ENCODE assay signal across 18 cellular contexts in genomic region chr4:118307619-118308018, GRCh38. TPM values are rescaled to one million over a fixed set of nuclear protein-coding genes. Genes with fewer than 3 reads are reported as not detected.
DNase-seq lines count a peak whose midpoint lies in the region; ATAC-seq and TF ChIP-seq lines count a peak whose summit lies in the region.
"Had no signal": no experiment of that assay in that cellular context is flagged by ENCODE, and none has a peak within 500 bp of the region (broad histone marks: within the 10 kb centered on the region; RNA-seq: fewer than 3 reads in every experiment).

No MANE protein-coding gene starts in this region.

- no peak overlapping the region for H3K9ac ChIP-seq in fibroblast of lung (ENCODE audit: insufficient read depth, low read length)

- H3K9me3 Mint-ChIP-seq in GM23338 = no peaks in the 10 kb centered on the region
- no peaks in the 10 kb centered on the region for H3K9me3 Mint-ChIP-seq in nephron

- ATAC-seq in GM23338 = peak; percentile 71
- ATAC-seq in GM18867 (IDR thresholded peaks at IDR 0.05; ENCODE audit: unreplicated experiment) = no peak
- ATAC-seq: A549, HepG2 had no signal

- H3K79me2 ChIP-seq in GM23338 (replicated peaks; ENCODE audit: insufficient read depth) (no peaks in the 10 kb centered on the region), fibroblast of lung (ENCODE audit: control insufficient read depth, insufficient read depth, low read length) (no peaks in the 10 kb centered on the region)

- H4K20me1 ChIP-seq in GM23338 (replicated peaks; ENCODE audit: insufficient read depth) = no peaks in the 10 kb centered on the region
- no peaks in the 10 kb centered on the region for H4K20me1 ChIP-seq in fibroblast of lung (ENCODE audit: control insufficient read depth, extremely low read depth, insufficient read depth, low read length)

- H3K4me2 ChIP-seq in GM23338 = peak overlapping the region; percentile 50
- H3K4me2 ChIP-seq in fibroblast of lung (ENCODE audit: extremely low read depth, insufficient read depth, low read length) = no peak overlapping the region
- H3K4me2 ChIP-seq: A549 had no signal

- H3F3A ChIP-seq in GM23338 (replicated peaks; ENCODE audit: low read depth) = no peaks in the 10 kb centered on the region

- H2AFZ ChIP-seq in GM23338 (0 out of 2 replicates have a peak overlapping the region, but pooled peaks have one; percentile 3), fibroblast of lung (ENCODE audit: low read length) (no peak overlapping the region)

- H3K36me3 ChIP-seq in GM23338 (ENCODE audit: insufficient read depth) (no peaks in the 10 kb centered on the region), fibroblast of lung (ENCODE audit: control insufficient read depth, insufficient read depth, low read length) (peaks cover 2% of the 10 kb centered on the region)
- H3K36me3 ChIP-seq: Peyer's patch had no signal

- peaks cover 13% of the 10 kb centered on the region for H3K4me1 Mint-ChIP-seq in GM23338
- H3K4me1 Mint-ChIP-seq in nephron = peaks cover 5% of the 10 kb centered on the region

- H3K4me1 ChIP-seq in GM23338 (ENCODE audit: insufficient read depth) (peaks cover 7% of the 10 kb centered on the region), fibroblast of lung (ENCODE audit: control insufficient read depth, extremely low read depth, insufficient read depth, low read length) (no peaks in the 10 kb centered on the region)
- H3K4me1 ChIP-seq: A549, Peyer's patch had no signal

- no peaks in the 10 kb centered on the region for H3K9me2 ChIP-seq in GM23338 (ENCODE audit: insufficient read depth)

- TF ChIP-seq CTCF in GM23338 (conservative IDR thresholded peaks at IDR 0.05; ENCODE audit: low read depth in 2 of 2) (no peak), fibroblast of lung (conservative IDR thresholded peaks at IDR 0.05 in 1 of 2, IDR thresholded peaks at IDR 0.05 in 1 of 2; ENCODE audit: low read depth in 1 of 2, low read length in 2 of 2) (no peak), nephron (IDR thresholded peaks at IDR 0.05; ENCODE audit: unreplicated experiment in 3 of 3) (no peak)

- H3K4me3 ChIP-seq in GM23338 (no peak overlapping the region), fibroblast of lung (replicated peaks in 1 of 4; ENCODE audit: control extremely low read depth in 1 of 4, insufficient read depth in 1 of 4, low read depth in 3 of 4, low read length in 4 of 4) (no peak overlapping the region)
- H3K4me3 ChIP-seq: A549, Peyer's patch had no signal

- H3K36me3 Mint-ChIP-seq in GM23338 (ENCODE audit: low read depth) = no peaks in the 10 kb centered on the region
- no peaks in the 10 kb centered on the region for H3K36me3 Mint-ChIP-seq in nephron (ENCODE audit: low read depth)

- no peaks in the 10 kb centered on the region for H3K9me3 ChIP-seq in fibroblast of lung (ENCODE audit: control insufficient read depth, insufficient read depth, low read depth, low read length)
- H3K9me3 ChIP-seq: A549, Peyer's patch had no signal

- H3K27me3 ChIP-seq in GM23338 (ENCODE audit: insufficient read depth) = no peaks in the 10 kb centered on the region
- no peaks in the 10 kb centered on the region for H3K27me3 ChIP-seq in fibroblast of lung (ENCODE audit: control insufficient read depth, insufficient read depth, low read length)
- H3K27me3 ChIP-seq: Peyer's patch had no signal

- H3K27ac ChIP-seq in GM23338 (ENCODE audit: low read depth) (0 out of 2 replicates have a peak overlapping the region, but pooled peaks have one; percentile 11), fibroblast of lung (ENCODE audit: insufficient read depth, low read length) (no peak overlapping the region)
- H3K27ac ChIP-seq: A549, C4-2B, Peyer's patch had no signal

- peaks cover 1% of the 10 kb centered on the region for H3K27me3 Mint-ChIP-seq in GM23338 (ENCODE audit: insufficient read depth, low read depth, poor library complexity)
- H3K27me3 Mint-ChIP-seq in nephron (ENCODE audit: low read depth) = no peaks in the 10 kb centered on the region

- DNase-seq in GM23338 (ENCODE audit: low spot score) = no peak
- peak; percentile 21 for DNase-seq in LHCN-M2 (ENCODE audit: low read depth)
- DNase-seq in fibroblast of lung (ENCODE audit: low read depth in 2 of 2) = peak; percentile 6
- no peak for DNase-seq in DMS153 (lab: John Stamatoyannopoulos, UW)
- no peak for DNase-seq in epidermal melanocyte (ENCODE audit: insufficient read length, low spot score)
- no peak for DNase-seq in activated gamma-delta T cell (lab: John Stamatoyannopoulos, UW)
- DNase-seq: EL, Karpas-422, NCI-H2029, NCI-H510A, NCI-H82, Peyer's patch, SHP77 treated with DMSO at 0.1 percent for 48 hours had no signal

- H3K4me3 Mint-ChIP-seq in GM23338 (no peak overlapping the region), nephron (no peak overlapping the region)

- peak overlapping the region; percentile 85 for H3K27ac Mint-ChIP-seq in GM23338
- peak overlapping the region in 2 of 3 experiments; percentile 11 to 25 for H3K27ac Mint-ChIP-seq in nephron

TF ChIP-seq in GM23338, 12 proteins besides CTCF, POLR2A, EP300 and RAD21 (continues in another document):
- no peak for TF ChIP-seq NANOG (IDR thresholded peaks at IDR 0.05; ENCODE audit: borderline replicate concordance)
- no peak for TF ChIP-seq POLR2AphosphoS5 (IDR thresholded peaks at IDR 0.05; ENCODE audit: low read depth)
- no peak for TF ChIP-seq JUNB (IDR thresholded peaks at IDR 0.05; ENCODE audit: unreplicated experiment)
- TF ChIP-seq, protein P1, sequence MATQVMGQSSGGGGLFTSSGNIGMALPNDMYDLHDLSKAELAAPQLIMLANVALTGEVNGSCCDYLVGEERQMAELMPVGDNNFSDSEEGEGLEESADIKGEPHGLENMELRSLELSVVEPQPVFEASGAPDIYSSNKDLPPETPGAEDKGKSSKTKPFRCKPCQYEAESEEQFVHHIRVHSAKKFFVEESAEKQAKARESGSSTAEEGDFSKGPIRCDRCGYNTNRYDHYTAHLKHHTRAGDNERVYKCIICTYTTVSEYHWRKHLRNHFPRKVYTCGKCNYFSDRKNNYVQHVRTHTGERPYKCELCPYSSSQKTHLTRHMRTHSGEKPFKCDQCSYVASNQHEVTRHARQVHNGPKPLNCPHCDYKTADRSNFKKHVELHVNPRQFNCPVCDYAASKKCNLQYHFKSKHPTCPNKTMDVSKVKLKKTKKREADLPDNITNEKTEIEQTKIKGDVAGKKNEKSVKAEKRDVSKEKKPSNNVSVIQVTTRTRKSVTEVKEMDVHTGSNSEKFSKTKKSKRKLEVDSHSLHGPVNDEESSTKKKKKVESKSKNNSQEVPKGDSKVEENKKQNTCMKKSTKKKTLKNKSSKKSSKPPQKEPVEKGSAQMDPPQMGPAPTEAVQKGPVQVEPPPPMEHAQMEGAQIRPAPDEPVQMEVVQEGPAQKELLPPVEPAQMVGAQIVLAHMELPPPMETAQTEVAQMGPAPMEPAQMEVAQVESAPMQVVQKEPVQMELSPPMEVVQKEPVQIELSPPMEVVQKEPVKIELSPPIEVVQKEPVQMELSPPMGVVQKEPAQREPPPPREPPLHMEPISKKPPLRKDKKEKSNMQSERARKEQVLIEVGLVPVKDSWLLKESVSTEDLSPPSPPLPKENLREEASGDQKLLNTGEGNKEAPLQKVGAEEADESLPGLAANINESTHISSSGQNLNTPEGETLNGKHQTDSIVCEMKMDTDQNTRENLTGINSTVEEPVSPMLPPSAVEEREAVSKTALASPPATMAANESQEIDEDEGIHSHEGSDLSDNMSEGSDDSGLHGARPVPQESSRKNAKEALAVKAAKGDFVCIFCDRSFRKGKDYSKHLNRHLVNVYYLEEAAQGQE (IDR thresholded peaks at IDR 0.05; ENCODE audit: unreplicated experiment) = no peak
- TF ChIP-seq ZNF331 (CRISPR knock-in tag; IDR thresholded peaks at IDR 0.05; ENCODE audit: low read depth) = no peak
- no peak for TF ChIP-seq EZH2phosphoT487 (IDR thresholded peaks at IDR 0.05; ENCODE audit: unreplicated experiment)
- TF ChIP-seq CREB1 (CRISPR knock-in tag; IDR thresholded peaks at IDR 0.05; ENCODE audit: low read depth) = no peak
- TF ChIP-seq ETS1 (IDR thresholded peaks at IDR 0.05) = no peak
- TF ChIP-seq ZNF114 (CRISPR knock-in tag; IDR thresholded peaks at IDR 0.05) = no peak

RNA-seq across cellular contexts. Expression of gene PRSS12, which starts 45.2 kb away (rescaled TPM):
- 7.5 and 12.9 TPM in 2 replicates for total RNA-seq in GM23338 (2014; rRNA removed; shearing (Covaris generic))
- polyA plus RNA-seq in GM23338 (2016; fragmentation: Nextera tagmentation; extraction: Ambion mirVana) (4.1 and 5.5 TPM in 2 replicates), fibroblast of lung (104 and 136 TPM in 2 replicates)
- total RNA-seq in LHCN-M2 (2014; rRNA removed) (6.6 and 8.2 TPM in 2 replicates), fibroblast of lung (27.5 and 59.9 TPM in 2 replicates)
- 3.9 TPM for polyA plus RNA-seq in LHCN-M2 (2012)
- polyA plus RNA-seq in fibroblast of lung (2012) = 86.9 and 115 TPM in 2 replicates
- 22.4 and 47.3 TPM in 2 replicates for polyA minus RNA-seq in fibroblast of lung (ENCODE audit: low replicate concordance)
- polyA plus RNA-seq: HepG2 had no signal

Comparison
In these comparisons a context has a peak if more than half of its experiments do, and no peak if none do; other contexts are left out.
1. DNase-seq: peak in LHCN-M2 (single experiment) and fibroblast of lung (2 of 2); none in GM23338 (single experiment), DMS153 (single experiment), epidermal melanocyte (single experiment) and activated gamma-delta T cell (single experiment).